Comparison of ENCODE assay signal across 18 cellular contexts in the genomic region with DNA sequence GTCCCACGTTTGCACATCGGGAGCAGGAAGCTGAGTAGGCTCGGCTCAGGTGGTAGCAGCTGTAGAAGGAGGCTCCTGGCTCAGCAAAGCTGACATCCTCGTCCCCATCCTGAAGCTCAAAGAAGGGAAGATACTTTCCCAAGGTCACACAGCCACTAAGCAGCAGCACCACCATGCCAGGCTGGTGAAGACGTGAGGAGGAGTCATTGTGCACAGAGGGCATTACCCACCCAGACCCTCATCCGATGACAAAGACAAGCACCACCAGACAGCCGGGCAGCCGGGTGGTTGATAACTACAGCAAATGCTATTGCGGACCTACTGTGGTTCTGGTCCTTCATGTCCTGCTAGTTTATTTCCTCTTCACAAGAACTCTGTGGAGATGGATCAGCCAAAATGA.
"Had no signal": no experiment of that assay in that cellular context is flagged by ENCODE, and none has a peak within 500 bp of the region (broad histone marks: within the 10 kb centered on the region; RNA-seq: fewer than 3 reads in every experiment).

No MANE protein-coding gene starts in this region.

- H3K9me3 ChIP-seq: ovary, testis, upper lobe of left lung, uterus had no signal

- H3K36me3 Mint-ChIP-seq: memory B cell; natural killer cell; stimulated activated memory B cell treated with anti-CD40 and anti-IgM and Interleukin-4, amounts not matched to agents 10 μg/mL and 1 μg/mL and 100 μg/mL, for 72 hours had no signal

- H3K27me3 ChIP-seq: ovary, testis, upper lobe of left lung, uterus had no signal

- H3K27ac Mint-ChIP-seq: memory B cell; natural killer cell; stimulated activated memory B cell treated with anti-CD40 and anti-IgM and Interleukin-4, amounts not matched to agents 10 μg/mL and 1 μg/mL and 100 μg/mL, for 72 hours had no signal

- H3K4me3 Mint-ChIP-seq: memory B cell; natural killer cell; stimulated activated memory B cell treated with anti-CD40 and anti-IgM and Interleukin-4, amounts not matched to agents 10 μg/mL and 1 μg/mL and 100 μg/mL, for 72 hours had no signal

- DNase-seq: cortex of kidney; effector CD4-positive, alpha-beta T cell; natural killer cell; occipital lobe; ovary; retina; stimulated activated CD4-positive, alpha-beta T cell treated with anti-CD3 and anti-CD28 coated beads, Interleukin-2, amount 100 ng/mL, for 24 hours; stimulated activated CD4-positive, alpha-beta T cell treated with anti-CD3 and anti-CD28 coated beads, Interleukin-4, amount 100 ng/mL, for 24 hours; stimulated activated naive CD8-positive, alpha-beta T cell treated with anti-CD3 and anti-CD28 coated beads, Interleukin-15, Interleukin-2, amounts not matched to agents 100 U/mL and 50 U/mL, for 24 hours; substantia nigra; testis; tibial artery; upper lobe of left lung; uterus had no signal

- H3K4me3 ChIP-seq: lung, ovary, smooth muscle cell, testis, tibial artery, upper lobe of left lung, uterus had no signal

- H3K27ac ChIP-seq: ovary, testis, tibial artery, upper lobe of left lung, uterus had no signal

- H3K4me1 Mint-ChIP-seq: memory B cell; natural killer cell; stimulated activated memory B cell treated with anti-CD40 and anti-IgM and Interleukin-4, amounts not matched to agents 10 μg/mL and 1 μg/mL and 100 μg/mL, for 72 hours had no signal

- H3K9me3 Mint-ChIP-seq: memory B cell, natural killer cell had no signal

- H3K36me3 ChIP-seq: ovary, tibial artery, upper lobe of left lung, uterus had no signal

- ATAC-seq: natural killer cell; stimulated activated memory B cell treated with anti-CD40 and anti-IgM and Interleukin-4, amounts not matched to agents 10 μg/mL and 1 μg/mL and 100 μg/mL, for 72 hours; stimulated activated naive CD8-positive, alpha-beta T cell treated with anti-CD3 and anti-CD28 coated beads, Interleukin-15, Interleukin-2, amounts not matched to agents 100 U/mL and 50 U/mL, for 24 hours had no signal

- H3K4me1 ChIP-seq: testis, tibial artery, upper lobe of left lung, uterus had no signal
